ENCODE assay signal across 7 cellular contexts in the genomic region with DNA sequence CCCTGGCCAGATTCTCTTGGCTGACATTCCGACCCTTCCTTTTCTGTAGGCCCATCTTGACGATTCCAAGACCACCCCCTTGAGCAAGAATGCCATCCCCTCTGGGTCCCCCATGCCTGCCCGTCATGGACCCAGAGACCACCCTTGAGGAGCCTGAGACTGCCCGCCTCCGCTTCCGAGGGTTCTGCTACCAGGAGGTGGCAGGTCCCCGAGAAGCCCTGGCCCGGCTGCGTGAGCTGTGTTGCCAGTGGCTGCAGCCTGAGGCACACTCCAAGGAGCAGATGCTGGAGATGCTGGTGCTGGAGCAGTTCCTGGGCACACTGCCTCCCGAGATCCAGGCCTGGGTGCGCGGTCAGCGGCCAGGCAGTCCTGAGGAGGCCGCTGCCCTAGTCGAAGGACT. TPM values are rescaled to one million over a fixed set of nuclear protein-coding genes. Genes with fewer than 3 reads are reported as not detected.
DNase-seq lines count a peak whose midpoint lies in the region; FAIRE-seq and TF ChIP-seq lines count a peak whose summit lies in the region.

No MANE protein-coding gene starts in this region.

- H3K9me3 ChIP-seq in kidney (ENCODE audit: control insufficient read depth in 1 of 2, low read length in 2 of 2) = no peaks in the 10 kb centered on the region
- H3K9me3 ChIP-seq in subcutaneous abdominal adipose tissue (ENCODE audit: control insufficient read depth in 5 of 5, low read length in 5 of 5) = no peaks in the 10 kb centered on the region

- H3K9me3 Mint-ChIP-seq in IgD-negative memory B cell = no peaks in the 10 kb centered on the region
- no peaks in the 10 kb centered on the region for H3K9me3 Mint-ChIP-seq in activated naive CD8-positive, alpha-beta T cell treated with anti-CD3 and anti-CD28 coated beads for 36 hours

- H3K27ac ChIP-seq in kidney (ENCODE audit: low read depth in 2 of 2, low read length in 2 of 2) = peak overlapping the region in 1 of 2 donors; percentile 79
- H3K27ac ChIP-seq in subcutaneous abdominal adipose tissue (ENCODE audit: low read depth, low read length) = peak overlapping the region; percentile 84

- H3K4me3 ChIP-seq in kidney (ENCODE audit: low read length in 2 of 2) = peak overlapping the region in 1 of 2 donors; percentile 89
- H3K4me3 ChIP-seq in subcutaneous abdominal adipose tissue (ENCODE audit: low read depth in 1 of 5, low read length in 5 of 5) = peak overlapping the region in 1 of 5 donors; percentile 33

- TF ChIP-seq CTCF in kidney (IDR thresholded peaks at IDR 0.05; ENCODE audit: borderline replicate concordance, extremely low read depth, insufficient read depth) = no peak

- peak overlapping the region in 1 of 3 donors; percentile 96 for H3K27ac Mint-ChIP-seq in IgD-negative memory B cell
- peak overlapping the region; percentile 93 for H3K27ac Mint-ChIP-seq in activated naive CD8-positive, alpha-beta T cell treated with anti-CD3 and anti-CD28 coated beads for 36 hours

- H3K36me3 ChIP-seq in kidney (ENCODE audit: control insufficient read depth in 1 of 2, insufficient read depth in 2 of 2, low read length in 2 of 2) = peaks cover 3 to 4% of the 10 kb centered on the region in 2 donors
- H3K36me3 ChIP-seq in subcutaneous abdominal adipose tissue (ENCODE audit: control insufficient read depth in 5 of 5, insufficient read depth in 5 of 5, low read length in 5 of 5) = peaks cover 0 to 44% (median 37%) of the 10 kb centered on the region in 5 donors

- H3K27me3 ChIP-seq in subcutaneous abdominal adipose tissue (ENCODE audit: control insufficient read depth in 5 of 5, insufficient read depth in 4 of 5, low read length in 5 of 5) = no peaks in the 10 kb centered on the region

- no peaks in the 10 kb centered on the region for H3K36me3 Mint-ChIP-seq in IgD-negative memory B cell
- H3K36me3 Mint-ChIP-seq in activated naive CD8-positive, alpha-beta T cell treated with anti-CD3 and anti-CD28 coated beads for 36 hours = peaks cover 7% of the 10 kb centered on the region

- no peak for DNase-seq in activated naive CD8-positive, alpha-beta T cell treated with anti-CD3 and anti-CD28 coated beads for 36 hours
- DNase-seq in kidney (peak; percentile 78), iPS-NIHi7 (ENCODE audit: extremely low spot score) (no peak), NCI-H146 (lab: John Stamatoyannopoulos, UW) (no peak), activated gamma-delta T cell (lab: John Stamatoyannopoulos, UW) (no peak)

- peaks cover 5 to 9% (median 9%) of the 10 kb centered on the region in 3 donors for H3K4me1 Mint-ChIP-seq in IgD-negative memory B cell
- peaks cover 22% of the 10 kb centered on the region for H3K4me1 Mint-ChIP-seq in activated naive CD8-positive, alpha-beta T cell treated with anti-CD3 and anti-CD28 coated beads for 36 hours

- intact Hi-C loops in kidney (cut with DNase I) = no loop called here

- H3K27me3 Mint-ChIP-seq in IgD-negative memory B cell = no peaks in the 10 kb centered on the region
- no peaks in the 10 kb centered on the region for H3K27me3 Mint-ChIP-seq in activated naive CD8-positive, alpha-beta T cell treated with anti-CD3 and anti-CD28 coated beads for 36 hours

- no peak for FAIRE-seq in kidney (lab: Jason Lieb, UNC)

- H3K4me1 ChIP-seq in kidney (ENCODE audit: control insufficient read depth in 1 of 2, insufficient read depth in 1 of 2, low read depth in 1 of 2, low read length in 2 of 2) (peaks cover 11 to 12% of the 10 kb centered on the region in 2 donors), subcutaneous abdominal adipose tissue (ENCODE audit: control insufficient read depth in 5 of 5, insufficient read depth in 5 of 5, low read length in 5 of 5) (peaks cover 4 to 24% (median 19%) of the 10 kb centered on the region in 5 donors)

- peak overlapping the region; percentile 85 to 98 (median 96) for H3K4me3 Mint-ChIP-seq in IgD-negative memory B cell
- H3K4me3 Mint-ChIP-seq in activated naive CD8-positive, alpha-beta T cell treated with anti-CD3 and anti-CD28 coated beads for 36 hours = peak overlapping the region; percentile 87

- peak overlapping the region in 1 of 2 donors; percentile 77 for H3K9ac ChIP-seq in kidney (ENCODE audit: low read length in 2 of 2)
- peak overlapping the region in 3 of 5 donors; percentile 13 to 89 (median 74) for H3K9ac ChIP-seq in subcutaneous abdominal adipose tissue (ENCODE audit: low read length in 5 of 5)

RNA-seq across cellular contexts. Expression of a gene that starts 1.0 kb away (rescaled TPM):
- 6.7 TPM for polyA plus RNA-seq in IgD-negative memory B cell
- 1 to 10 TPM; 4.2 to 5.3 TPM for total RNA-seq in activated naive CD8-positive, alpha-beta T cell treated with anti-CD3 and anti-CD28 coated beads for 36 hours
- total RNA-seq in kidney = 13.3 TPM
- polyA plus RNA-seq in kidney (ENCODE audit: insufficient read depth, low read depth, low replicate concordance) = 12.6 TPM

RNA-seq across cellular contexts. Expression of a gene that starts 10.2 kb away (rescaled TPM):
- polyA plus RNA-seq in IgD-negative memory B cell = 12.4 TPM
- 10 to 100 TPM; 12.8 to 13.7 TPM for total RNA-seq in activated naive CD8-positive, alpha-beta T cell treated with anti-CD3 and anti-CD28 coated beads for 36 hours
- 13.0 TPM for total RNA-seq in kidney
- polyA plus RNA-seq in kidney (ENCODE audit: insufficient read depth, low read depth, low replicate concordance) = 3.9 TPM

RNA-seq across cellular contexts. Expression of a gene that starts 25.7 kb away (rescaled TPM):
- polyA plus RNA-seq in IgD-negative memory B cell (1.6 TPM), kidney (ENCODE audit: insufficient read depth, low read depth, low replicate concordance) (3.4 TPM)
- total RNA-seq in activated naive CD8-positive, alpha-beta T cell treated with anti-CD3 and anti-CD28 coated beads for 36 hours = 10 to 100 TPM in 1 of 2 experiments, 1 to 10 TPM in 1; 9.4 to 10.1 TPM
- 9.9 TPM for total RNA-seq in kidney

RNA-seq across cellular contexts. Expression of a gene that starts 34.7 kb away (rescaled TPM):
- polyA plus RNA-seq in IgD-negative memory B cell (10.3 TPM), kidney (ENCODE audit: insufficient read depth, low read depth, low replicate concordance) (41.5 TPM)
- 10 to 100 TPM; 23.4 to 28.0 TPM for total RNA-seq in activated naive CD8-positive, alpha-beta T cell treated with anti-CD3 and anti-CD28 coated beads for 36 hours
- total RNA-seq in kidney = 10.8 TPM

RNA-seq across cellular contexts. Expression of a gene that starts 37.2 kb away (rescaled TPM):
- polyA plus RNA-seq in IgD-negative memory B cell (0.53 TPM), kidney (ENCODE audit: insufficient read depth, low read depth, low replicate concordance) (2.9 TPM)
- 1 to 10 TPM; 4.3 TPM for total RNA-seq in activated naive CD8-positive, alpha-beta T cell treated with anti-CD3 and anti-CD28 coated beads for 36 hours
- 7.8 TPM for total RNA-seq in kidney
